In genomic region chr9:72038890-72039410, GRCh38 we compare ENCODE assay signal across 9 cellular contexts. TPM values are rescaled to one million over a fixed set of nuclear protein-coding genes. Genes with fewer than 3 reads are reported as not detected.
DNase-seq lines count a peak whose midpoint lies in the region; ATAC-seq and TF ChIP-seq lines count a peak whose summit lies in the region.
"Had no signal": no experiment of that assay in that cellular context is flagged by ENCODE, and none has a peak within 500 bp of the region (broad histone marks: within the 10 kb centered on the region; RNA-seq: fewer than 3 reads in every experiment).

No MANE protein-coding gene starts in this region.

- peaks cover 6% of the 10 kb centered on the region for H3K4me1 ChIP-seq in osteoblast (ENCODE audit: insufficient read depth, low read length)
- peaks cover 0 to 10% (median 0%) of the 10 kb centered on the region in 4 donors for H3K4me1 ChIP-seq in tibial artery

- H3K36me3 Mint-ChIP-seq in activated T-helper 17 cell treated with anti-CD3 and anti-CD28 coated beads, Interleukin-2, amount 50 U/mL, for 72 hours (ENCODE audit: low read depth) = no peaks in the 10 kb centered on the region

- no peak overlapping the region for H3K27ac Mint-ChIP-seq in activated T-helper 17 cell treated with anti-CD3 and anti-CD28 coated beads, Interleukin-2, amount 50 U/mL, for 72 hours

- no peaks in the 10 kb centered on the region for H3K27me3 ChIP-seq in osteoblast (ENCODE audit: insufficient read depth, low read length)
- no peaks in the 10 kb centered on the region for H3K27me3 ChIP-seq in tibial artery

- peak; percentile 55 for DNase-seq in DMS114 treated with DMSO at 0.1 percent for 48 hours (lab: John Stamatoyannopoulos, UW; ENCODE audit: unreplicated experiment)
- peak; percentile 70 for DNase-seq in HuH-7.5 (ENCODE audit: low spot score)
- DNase-seq in RKO (ENCODE audit: low spot score) = peak; percentile 68
- DNase-seq in foreskin melanocyte = peak; percentile 73
- DNase-seq in osteoblast (ENCODE audit: insufficient read length, low spot score, missing footprints) = peak; percentile 89
- peak; percentile 72 to 80 for DNase-seq in tibial artery

- no peaks in the 10 kb centered on the region for H3K9me3 Mint-ChIP-seq in activated T-helper 17 cell treated with anti-CD3 and anti-CD28 coated beads, Interleukin-2, amount 50 U/mL, for 72 hours

- peak overlapping the region; percentile 34 for H3K4me2 ChIP-seq in osteoblast (ENCODE audit: insufficient read depth, low read length)

- TF ChIP-seq CTCF in osteoblast (IDR thresholded peaks at IDR 0.05; ENCODE audit: extremely low read depth, low read depth, low read length) = peak; percentile 94
- TF ChIP-seq CTCF in tibial artery (IDR thresholded peaks at IDR 0.05) = peak; percentile 90 to 94

- H4K20me1 ChIP-seq in osteoblast (ENCODE audit: insufficient read depth, low read length) = no peaks in the 10 kb centered on the region

- H3K4me3 Mint-ChIP-seq in activated T-helper 17 cell treated with anti-CD3 and anti-CD28 coated beads, Interleukin-2, amount 50 U/mL, for 72 hours = peak overlapping the region; percentile 2

- peak overlapping the region; percentile 61 for H2AFZ ChIP-seq in osteoblast (ENCODE audit: low read length)

- intact Hi-C loops in tibial artery (cut with DNase I; ENCODE audit: low total_unique reads) = no loop called here

- H3K36me3 ChIP-seq in osteoblast (ENCODE audit: insufficient read depth, low read length) (no peaks in the 10 kb centered on the region), tibial artery (no peaks in the 10 kb centered on the region)

- H3K27me3 Mint-ChIP-seq in activated T-helper 17 cell treated with anti-CD3 and anti-CD28 coated beads, Interleukin-2, amount 50 U/mL, for 72 hours = peaks cover 9% of the 10 kb centered on the region

- peaks cover 5% of the 10 kb centered on the region for H3K4me1 Mint-ChIP-seq in activated T-helper 17 cell treated with anti-CD3 and anti-CD28 coated beads, Interleukin-2, amount 50 U/mL, for 72 hours

- peak; percentile 78 for ATAC-seq in GM21390 (IDR thresholded peaks at IDR 0.05; ENCODE audit: unreplicated experiment)
- ATAC-seq in activated T-helper 17 cell treated with anti-CD3 and anti-CD28 coated beads, Interleukin-2, amount 50 U/mL, for 72 hours (replicated peaks) = peak; percentile 74

- H3K9me3 ChIP-seq in osteoblast (ENCODE audit: low read depth, low read length) (no peaks in the 10 kb centered on the region), tibial artery (no peaks in the 10 kb centered on the region)

- no peak overlapping the region for H3K4me3 ChIP-seq in osteoblast (ENCODE audit: insufficient read depth, low read length)
- no peak overlapping the region for H3K4me3 ChIP-seq in tibial artery

- H3K27ac ChIP-seq in osteoblast (ENCODE audit: low read depth, low read length) (no peak overlapping the region), tibial artery (no peak overlapping the region)
- H3K27ac ChIP-seq: epithelial cell of prostate had no signal

- no peaks in the 10 kb centered on the region for H3K79me2 ChIP-seq in osteoblast (ENCODE audit: insufficient read depth, low read length)

RNA-seq across cellular contexts. Expression of gene C9orf57, which starts 21.5 kb away (rescaled TPM):
- not detected for total RNA-seq in activated T-helper 17 cell treated with anti-CD3 and anti-CD28 coated beads, Interleukin-2, amount 50 U/mL, for 72 hours
- not detected in 2 replicates for total RNA-seq in osteoblast
